1 cellular context compared by ENCODE assay signal in genomic region chr19:12137541-12137940, GRCh38.
TF ChIP-seq lines count a peak whose summit lies in the region.

No MANE protein-coding gene starts in this region.

TF ChIP-seq in HCT116, 20 proteins besides CTCF, POLR2A, EP300 and RAD21 (continued from another document):
- TF ChIP-seq REST (IDR thresholded peaks at IDR 0.05; ENCODE audit: low read depth) (no peak), ATF3 (IDR thresholded peaks at IDR 0.05) (no peak), FOSL1 (IDR thresholded peaks at IDR 0.05; ENCODE audit: low read depth) (no peak), JUND (IDR thresholded peaks at IDR 0.05) (no peak), ZFX (IDR thresholded peaks at IDR 0.05) (no peak), CEBPB (IDR thresholded peaks at IDR 0.05; ENCODE audit: low read depth) (no peak), SP1 (IDR thresholded peaks at IDR 0.05; ENCODE audit: low read depth) (no peak)
